17 cellular contexts compared by ENCODE assay signal in genomic region chr20:1287306-1287705, GRCh38. TPM values are rescaled to one million over a fixed set of nuclear protein-coding genes. Genes with fewer than 3 reads are reported as not detected.
DNase-seq lines count a peak whose midpoint lies in the region; TF ChIP-seq lines count a peak whose summit lies in the region.
"Had no signal": no experiment of that assay in that cellular context is flagged by ENCODE, and none has a peak within 500 bp of the region (broad histone marks: within the 10 kb centered on the region; RNA-seq: fewer than 3 reads in every experiment).

No MANE protein-coding gene starts in this region.

- H3K27ac ChIP-seq in cingulate gyrus (ENCODE audit: low read depth, low read length) = peak overlapping the region; percentile 29
- no peak overlapping the region for H3K27ac ChIP-seq in stomach
- H3K27ac ChIP-seq: adrenal gland, breast epithelium, GM23248 had no signal

- intact Hi-C loops in activated CD4-positive, alpha-beta T cell treated with anti-CD3 and anti-CD28 coated beads, Interleukin-2, amount 10 ng/mL, durations not matched to agents 24 days and 14 days (cut with micrococcal nuclease) = no loop called here
- intact Hi-C loops in head of caudate nucleus (cut with DNase I) = no loop called here
- intact Hi-C loops in stomach (cut with DNase I; ENCODE audit: low total_unique reads) = no loop called here

- H3K4me1 Mint-ChIP-seq in activated CD4-positive, alpha-beta T cell treated with anti-CD3 and anti-CD28 coated beads, Interleukin-2, amount 10 ng/mL, durations not matched to agents 24 days and 14 days = peaks cover 22% of the 10 kb centered on the region
- peaks cover 21% of the 10 kb centered on the region for H3K4me1 Mint-ChIP-seq in activated CD4-positive, alpha-beta memory T cell treated with anti-CD3 and anti-CD28 coated beads, Interleukin-2, amount 10 ng/mL, durations not matched to agents 7 days and 5 days
- H3K4me1 Mint-ChIP-seq in osteocyte (ENCODE audit: unreplicated experiment) = peaks cover 2% of the 10 kb centered on the region
- H3K4me1 Mint-ChIP-seq: B cell, IgD-negative memory B cell, mesothelial cell of epicardium had no signal

- no peaks in the 10 kb centered on the region for H3K27me3 Mint-ChIP-seq in activated CD4-positive, alpha-beta T cell treated with anti-CD3 and anti-CD28 coated beads, Interleukin-2, amount 10 ng/mL, durations not matched to agents 24 days and 14 days
- H3K27me3 Mint-ChIP-seq in activated CD4-positive, alpha-beta memory T cell treated with anti-CD3 and anti-CD28 coated beads, Interleukin-2, amount 10 ng/mL, durations not matched to agents 7 days and 5 days = no peaks in the 10 kb centered on the region
- no peaks in the 10 kb centered on the region for H3K27me3 Mint-ChIP-seq in osteocyte (ENCODE audit: unreplicated experiment)

- peaks cover 4% of the 10 kb centered on the region for H3K36me3 Mint-ChIP-seq in activated CD4-positive, alpha-beta T cell treated with anti-CD3 and anti-CD28 coated beads, Interleukin-2, amount 10 ng/mL, durations not matched to agents 24 days and 14 days (ENCODE audit: low read depth)
- H3K36me3 Mint-ChIP-seq in activated CD4-positive, alpha-beta memory T cell treated with anti-CD3 and anti-CD28 coated beads, Interleukin-2, amount 10 ng/mL, durations not matched to agents 7 days and 5 days (ENCODE audit: low read depth) = no peaks in the 10 kb centered on the region
- H3K36me3 Mint-ChIP-seq in osteocyte (ENCODE audit: unreplicated experiment) = no peaks in the 10 kb centered on the region
- H3K36me3 Mint-ChIP-seq: mesothelial cell of epicardium had no signal

- no peak overlapping the region for H3K4me3 ChIP-seq in stomach
- H3K4me3 ChIP-seq: adrenal gland, breast epithelium, GM23248 had no signal

- in situ Hi-C loops in GM13976 (cut with MboI; ENCODE audit: low sequenced_read_pairs, unreplicated experiment) = no loop called here

- TF ChIP-seq CTCF in GM13976 (IDR thresholded peaks at IDR 0.05; ENCODE audit: borderline replicate concordance, control extremely low read depth, extremely low read depth, insufficient read depth, missing control alignments) = no peak
- TF ChIP-seq CTCF in stomach (IDR thresholded peaks at IDR 0.05) = no peak
- TF ChIP-seq CTCF in osteocyte (IDR thresholded peaks at IDR 0.05) = no peak

- POLR2A ChIA-PET in activated CD4-positive, alpha-beta memory T cell treated with anti-CD3 and anti-CD28 coated beads, Interleukin-2, amount 10 ng/mL, durations not matched to agents 7 days and 5 days (lab: Charles Lee) = interaction anchor here (1.2 to 1.3 kb wide), 2 partner anchors 13 to 39 kb away, joined by 3 to 7 read pairs; no protein-coding TSS in a partner anchor

- peak overlapping the region; percentile 86 for H3K27ac Mint-ChIP-seq in activated CD4-positive, alpha-beta T cell treated with anti-CD3 and anti-CD28 coated beads, Interleukin-2, amount 10 ng/mL, durations not matched to agents 24 days and 14 days
- H3K27ac Mint-ChIP-seq in activated CD4-positive, alpha-beta memory T cell treated with anti-CD3 and anti-CD28 coated beads, Interleukin-2, amount 10 ng/mL, durations not matched to agents 7 days and 5 days = peak overlapping the region; percentile 66
- no peak overlapping the region for H3K27ac Mint-ChIP-seq in osteocyte (ENCODE audit: unreplicated experiment)
- H3K27ac Mint-ChIP-seq: B cell, mesothelial cell of epicardium, nephron had no signal

- no peaks in the 10 kb centered on the region for H3K36me3 ChIP-seq in stomach
- H3K36me3 ChIP-seq: adrenal gland, breast epithelium had no signal

- H3K4me1 ChIP-seq in stomach = peaks cover 0 to 18% (median 12%) of the 10 kb centered on the region in 4 donors
- H3K4me1 ChIP-seq: breast epithelium had no signal

- TF ChIP-seq EP300 in stomach (IDR thresholded peaks at IDR 0.05) = no peak

- peak overlapping the region; percentile 82 for H3K4me3 Mint-ChIP-seq in activated CD4-positive, alpha-beta T cell treated with anti-CD3 and anti-CD28 coated beads, Interleukin-2, amount 10 ng/mL, durations not matched to agents 24 days and 14 days
- no peak overlapping the region for H3K4me3 Mint-ChIP-seq in activated CD4-positive, alpha-beta memory T cell treated with anti-CD3 and anti-CD28 coated beads, Interleukin-2, amount 10 ng/mL, durations not matched to agents 7 days and 5 days
- no peak overlapping the region for H3K4me3 Mint-ChIP-seq in osteocyte (ENCODE audit: unreplicated experiment)
- H3K4me3 Mint-ChIP-seq: B cell, mesothelial cell of epicardium, nephron had no signal

- no peak for TF ChIP-seq POLR2A in stomach (IDR thresholded peaks at IDR 0.05)

- peak; percentile 78 for DNase-seq in activated CD4-positive, alpha-beta T cell treated with anti-CD3 and anti-CD28 coated beads, Interleukin-2, amount 10 ng/mL, durations not matched to agents 24 days and 14 days
- no peak for DNase-seq in activated CD4-positive, alpha-beta T cell treated with anti-CD3 and anti-CD28 coated beads for 4 hours
- DNase-seq in GM13976 (ENCODE audit: low spot score) = peak; percentile 46
- no peak for DNase-seq in activated CD4-positive, alpha-beta memory T cell treated with anti-CD3 and anti-CD28 coated beads, Interleukin-2, amount 10 ng/mL, durations not matched to agents 7 days and 5 days
- no peak for DNase-seq in head of caudate nucleus
- DNase-seq in stomach = no peak
- DNase-seq in osteocyte (ENCODE audit: extremely low spot score, unreplicated experiment) = no peak
- DNase-seq: adrenal gland, GM23248, NCI-H1694 treated with DMSO at 0.1 percent for 48 hours, SHP77 treated with DMSO at 0.1 percent for 48 hours had no signal

- H3K9me3 Mint-ChIP-seq in activated CD4-positive, alpha-beta T cell treated with anti-CD3 and anti-CD28 coated beads, Interleukin-2, amount 10 ng/mL, durations not matched to agents 24 days and 14 days = no peaks in the 10 kb centered on the region
- no peaks in the 10 kb centered on the region for H3K9me3 Mint-ChIP-seq in activated CD4-positive, alpha-beta memory T cell treated with anti-CD3 and anti-CD28 coated beads, Interleukin-2, amount 10 ng/mL, durations not matched to agents 7 days and 5 days
- H3K9me3 Mint-ChIP-seq in osteocyte (ENCODE audit: unreplicated experiment) = no peaks in the 10 kb centered on the region
- H3K9me3 Mint-ChIP-seq: IgD-negative memory B cell, mesothelial cell of epicardium, nephron had no signal

- WGBS in stomach, 5 donors = 78 to 94% (median 89%) methylated on average over 1 of the region's 1 CpG

- CTCF ChIA-PET in activated CD4-positive, alpha-beta memory T cell treated with anti-CD3 and anti-CD28 coated beads, Interleukin-2, amount 10 ng/mL, durations not matched to agents 7 days and 5 days (lab: Charles Lee) = no interaction called here

- no peaks in the 10 kb centered on the region for H3K9me3 ChIP-seq in stomach
- H3K9me3 ChIP-seq: adrenal gland, breast epithelium had no signal

- no peaks in the 10 kb centered on the region for H3K27me3 ChIP-seq in stomach
- H3K27me3 ChIP-seq: adrenal gland, breast epithelium had no signal

RNA-seq across cellular contexts. Expression of gene SNPH, which starts 21.2 kb away (rescaled TPM):
- total RNA-seq in activated CD4-positive, alpha-beta T cell treated with anti-CD3 and anti-CD28 coated beads, Interleukin-2, amount 10 ng/mL, durations not matched to agents 24 days and 14 days = 1.7 and 1.8 TPM in 2 replicates
- total RNA-seq in activated CD4-positive, alpha-beta memory T cell treated with anti-CD3 and anti-CD28 coated beads, Interleukin-2, amount 10 ng/mL, durations not matched to agents 7 days and 5 days = 1 to 10 TPM; 2.9 to 3.0 TPM
- 10 to 100 TPM in 1 of 5 donors, 1 to 10 TPM in 4; 1.8 to 15.6 (median 8.0) TPM for total RNA-seq in stomach
- polyA plus RNA-seq in stomach = 1 to 10 TPM; 1.8 to 4.2 (median 3.6) TPM
- 8.0 and 8.9 TPM in 2 replicates for total RNA-seq in osteocyte

RNA-seq across cellular contexts. Expression of gene SDCBP2, which starts 41.6 kb away (rescaled TPM):
- total RNA-seq in activated CD4-positive, alpha-beta T cell treated with anti-CD3 and anti-CD28 coated beads, Interleukin-2, amount 10 ng/mL, durations not matched to agents 24 days and 14 days = 2.0 and 3.0 TPM in 2 replicates
- 1 to 10 TPM; 3.1 to 3.2 TPM for total RNA-seq in activated CD4-positive, alpha-beta memory T cell treated with anti-CD3 and anti-CD28 coated beads, Interleukin-2, amount 10 ng/mL, durations not matched to agents 7 days and 5 days
- total RNA-seq in stomach (10 to 100 TPM; 33.3 to 90.9 (median 68.3) TPM), osteocyte (0.97 and 1.6 TPM in 2 replicates)
- 100 to 1,000 TPM in 1 of 3 donors, 10 to 100 TPM in 2; 38.4 to 297 (median 52.8) TPM for polyA plus RNA-seq in stomach

Comparison
In these comparisons a context has a peak if more than half of its experiments do, and no peak if none do; other contexts are left out.
1. DNase-seq: peak in activated CD4-positive, alpha-beta T cell treated with anti-CD3 and anti-CD28 coated beads, Interleukin-2, amount 10 ng/mL, durations not matched to agents 24 days and 14 days (single experiment) and GM13976 (single experiment); none in activated CD4-positive, alpha-beta T cell treated with anti-CD3 and anti-CD28 coated beads for 4 hours (0 of 2), activated CD4-positive, alpha-beta memory T cell treated with anti-CD3 and anti-CD28 coated beads, Interleukin-2, amount 10 ng/mL, durations not matched to agents 7 days and 5 days (single experiment), head of caudate nucleus (0 of 42), stomach (single experiment) and osteocyte (single experiment).